9 cellular contexts compared by ENCODE assay signal in the genomic region with DNA sequence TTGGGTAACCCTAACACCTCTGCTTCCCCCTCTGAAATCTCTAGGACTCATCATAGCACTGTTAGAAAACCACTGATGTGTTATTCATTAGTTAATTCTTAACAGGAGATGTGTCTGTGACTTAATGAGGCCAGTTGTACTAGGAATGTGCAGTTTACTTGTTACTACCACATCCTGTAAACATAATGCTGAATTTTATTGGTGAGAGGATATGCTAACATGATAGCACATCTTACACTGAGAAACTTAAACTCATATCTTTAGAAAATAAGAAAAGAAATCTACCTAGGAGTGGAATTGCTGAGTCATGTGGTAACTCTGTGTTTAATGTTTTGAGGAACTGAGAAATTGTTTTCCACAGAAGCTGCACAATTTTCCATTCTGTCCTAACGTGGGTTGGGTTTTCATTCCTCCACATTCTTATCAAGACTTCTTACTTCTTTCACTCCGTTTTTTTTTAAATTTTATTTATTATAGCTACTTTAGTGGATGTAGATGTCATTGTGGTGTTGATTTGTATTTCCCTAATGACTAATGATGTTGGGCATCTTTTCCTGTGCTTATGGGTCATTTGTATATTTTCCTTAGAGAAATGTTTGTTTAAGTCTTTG. TPM values are rescaled to one million over a fixed set of nuclear protein-coding genes. Genes with fewer than 3 reads are reported as not detected.
DNase-seq lines count a peak whose midpoint lies in the region; ATAC-seq and TF ChIP-seq lines count a peak whose summit lies in the region.
"Had no signal": no experiment of that assay in that cellular context is flagged by ENCODE, and none has a peak within 500 bp of the region (broad histone marks: within the 10 kb centered on the region; RNA-seq: fewer than 3 reads in every experiment).

No MANE protein-coding gene starts in this region.

- peaks cover 0 to 5% (median 0%) of the 10 kb centered on the region in 3 donors for H3K4me1 Mint-ChIP-seq in T-cell
- H3K4me1 Mint-ChIP-seq: endodermal cell had no signal

- H3K4me1 ChIP-seq in effector memory CD4-positive, alpha-beta T cell (ENCODE audit: control insufficient read depth, insufficient read depth, low read length, poor library complexity, severe bottlenecking): no peaks in the 10 kb centered on the region

- ATAC-seq in GM19463 (IDR thresholded peaks at IDR 0.05; ENCODE audit: unreplicated experiment) (peak; percentile 69), T-cell (replicated peaks in 1 of 4) (no peak)

- CTCF ChIA-PET in AG04450 (lab: Charles Lee) (interaction anchor here (1.3 kb wide), 1 partner anchor 15 kb away, joined by 3 read pairs; no protein-coding TSS in a partner anchor), T-cell (lab: Charles Lee) (interaction anchor here in 1 of 2 donors (0.6 kb wide), 1 partner anchor 129 kb away, joined by 3 read pairs; no protein-coding TSS in a partner anchor)

- H3K36me3 Mint-ChIP-seq in T-cell: peaks cover 25% of the 10 kb centered on the region

- POLR2A ChIA-PET in AG04450 (lab: Yijun Ruan, JAX): no interaction called here
- POLR2A ChIA-PET in T-cell (lab: Charles Lee): no interaction called here

- H3K9me3 ChIP-seq in AG04450 (ENCODE audit: control insufficient read depth, insufficient read depth, low read length) (no peaks in the 10 kb centered on the region), WERI-Rb-1 (ENCODE audit: severe bottlenecking) (no peaks in the 10 kb centered on the region)
- H3K9me3 ChIP-seq in effector memory CD4-positive, alpha-beta T cell (ENCODE audit: control insufficient read depth, low read length): no peaks in the 10 kb centered on the region

- H3K27ac Mint-ChIP-seq in T-cell: peak overlapping the region in 1 of 2 donors; percentile 69
- H3K27ac Mint-ChIP-seq: endodermal cell had no signal

- DNase-seq in AG04450 (ENCODE audit: low read depth, low spot score): peak; percentile 13
- DNase-seq in MV-4-11 (lab: John Stamatoyannopoulos, UW): peak; percentile 87
- peak; percentile 59 for DNase-seq in fibroblast of gingiva (ENCODE audit: low read depth)
- DNase-seq in DMS 273 (lab: John Stamatoyannopoulos, UW; ENCODE audit: unreplicated experiment): no peak
- no peak for DNase-seq in T-cell
- DNase-seq in effector memory CD4-positive, alpha-beta T cell: no peak
- no peak for DNase-seq in WERI-Rb-1
- DNase-seq: endodermal cell had no signal

- no peaks in the 10 kb centered on the region for H3K9me3 Mint-ChIP-seq in T-cell

- H3K4me3 ChIP-seq in AG04450 (ENCODE audit: low read depth, low read length) (no peak overlapping the region), WERI-Rb-1 (ENCODE audit: low read depth, low read length) (no peak overlapping the region)
- H3K4me3 ChIP-seq in effector memory CD4-positive, alpha-beta T cell (ENCODE audit: insufficient read depth, low read depth, low read length, poor library complexity, severe bottlenecking): no peak overlapping the region

- H3K27ac ChIP-seq in AG04450 (ENCODE audit: low read depth, low read length): no peak overlapping the region
- H3K27ac ChIP-seq in effector memory CD4-positive, alpha-beta T cell (ENCODE audit: insufficient read depth, low read length, poor library complexity, severe bottlenecking): no peak overlapping the region
- no peak overlapping the region for H3K27ac ChIP-seq in WERI-Rb-1

- H3K36me3 ChIP-seq in effector memory CD4-positive, alpha-beta T cell (ENCODE audit: control insufficient read depth, insufficient read depth, low read length): peaks cover 11% of the 10 kb centered on the region
- peaks cover 32% of the 10 kb centered on the region for H3K36me3 ChIP-seq in WERI-Rb-1

- no peak overlapping the region for H3K4me3 Mint-ChIP-seq in T-cell
- H3K4me3 Mint-ChIP-seq: endodermal cell had no signal

- TF ChIP-seq CTCF in AG04450 (IDR thresholded peaks at IDR 0.05; ENCODE audit: low read depth, low read length) (no peak), WERI-Rb-1 (IDR thresholded peaks at IDR 0.05; ENCODE audit: low read depth, low read length) (no peak)

- no peaks in the 10 kb centered on the region for H3K27me3 Mint-ChIP-seq in T-cell

- H3K27me3 ChIP-seq in AG04450 (ENCODE audit: control insufficient read depth, insufficient read depth, low read length): no peaks in the 10 kb centered on the region
- no peaks in the 10 kb centered on the region for H3K27me3 ChIP-seq in effector memory CD4-positive, alpha-beta T cell (replicated peaks; ENCODE audit: control insufficient read depth, insufficient read depth, low read length, poor library complexity, severe bottlenecking)
- no peaks in the 10 kb centered on the region for H3K27me3 ChIP-seq in WERI-Rb-1 (ENCODE audit: insufficient read depth, low read depth, severe bottlenecking)

RNA-seq across cellular contexts. Expression of a gene that starts 33.7 kb away (rescaled TPM):
- polyA plus RNA-seq in AG04450 (2011; rRNA removed): 47.3 and 47.8 TPM in 2 replicates
- polyA minus RNA-seq in AG04450 (2011; rRNA and poly(A)+ RNA removed): 72.5 and 75.9 TPM in 2 replicates
- 10 to 100 TPM; 23.9 to 29.1 (median 24.8) TPM for total RNA-seq in T-cell

RNA-seq across cellular contexts. Expression of a gene that starts 34.1 kb away (rescaled TPM):
- polyA plus RNA-seq in AG04450 (2011; rRNA removed): 3.1 TPM in 2 replicates
- 10.1 and 13.0 TPM in 2 replicates for polyA minus RNA-seq in AG04450 (2011; rRNA and poly(A)+ RNA removed)
- 10 to 100 TPM; 17.3 to 24.7 (median 21.5) TPM for total RNA-seq in T-cell

RNA-seq across cellular contexts. Expression of a gene that starts 36.2 kb away (rescaled TPM):
- polyA plus RNA-seq in AG04450 (2011; rRNA removed): 2.2 and 2.5 TPM in 2 replicates
- 3.0 and 3.9 TPM in 2 replicates for polyA minus RNA-seq in AG04450 (2011; rRNA and poly(A)+ RNA removed)
- total RNA-seq in T-cell: 10 to 100 TPM; 18.4 to 29.2 (median 22.4) TPM

Comparison
In these comparisons a context has a peak if more than half of its experiments do, and no peak if none do; other contexts are left out.
1. DNase-seq: peak in AG04450 (single experiment), MV-4-11 (single experiment) and fibroblast of gingiva (single experiment); none in DMS 273 (single experiment), T-cell (0 of 34), effector memory CD4-positive, alpha-beta T cell (0 of 3) and WERI-Rb-1 (single experiment).